Comparison of ENCODE assay signal across 13 cellular contexts in genomic region chr17:39082482-39082881, GRCh38.
DNase-seq lines count a peak whose midpoint lies in the region; ATAC-seq and TF ChIP-seq lines count a peak whose summit lies in the region.
"Had no signal": no experiment of that assay in that cellular context is flagged by ENCODE, and none has a peak within 500 bp of the region (broad histone marks: within the 10 kb centered on the region; RNA-seq: fewer than 3 reads in every experiment).

No MANE protein-coding gene starts in this region.

- 31 to 48% (median 43%) methylated on average over 1 of the region's 1 CpG for WGBS in psoas muscle, 3 donors

- H3K4me3 ChIP-seq in fibroblast of lung (replicated peaks in 1 of 4; ENCODE audit: control extremely low read depth in 1 of 4, insufficient read depth in 1 of 4, low read depth in 3 of 4, low read length in 4 of 4) (no peak overlapping the region), psoas muscle (no peak overlapping the region)
- H3K4me3 ChIP-seq: lower lobe of right lung had no signal

- DNase-seq in DMS 273 (lab: John Stamatoyannopoulos, UW; ENCODE audit: unreplicated experiment) (peak; percentile 61), NCI-H524 (lab: John Stamatoyannopoulos, UW) (peak; percentile 47 to 64), fibroblast of lung (ENCODE audit: low read depth in 2 of 2) (peak; percentile 54 to 59), psoas muscle (no peak), inferior parietal cortex (ENCODE audit: extremely low spot score) (no peak)
- DNase-seq: lower lobe of right lung; NCI-H2081 treated with DMSO at 0.1 percent for 48 hours; stimulated activated CD4-positive, alpha-beta T cell treated with anti-CD3 and anti-CD28 coated beads, Interleukin-1b, Interleukin-23, amount 100 ng/mL, for 48 hours had no signal

- peak in 3 of 4 donors; percentile 56 to 75 (median 63) for ATAC-seq in psoas muscle
- no peak for ATAC-seq in HG02884 (IDR thresholded peaks at IDR 0.05; ENCODE audit: unreplicated experiment)
- ATAC-seq in HG02981 (IDR thresholded peaks at IDR 0.05; ENCODE audit: unreplicated experiment) = no peak
- no peak for ATAC-seq in HG02970 (IDR thresholded peaks at IDR 0.05; ENCODE audit: low FRiP score, unreplicated experiment)
- ATAC-seq: activated CD4-positive, CD25-positive, alpha-beta regulatory T cell treated with anti-CD3 and anti-CD28 coated beads, Interleukin-2, amount 50 U/mL, for 24 hours had no signal

- H3K4me1 ChIP-seq in fibroblast of lung (ENCODE audit: control insufficient read depth, extremely low read depth, insufficient read depth, low read length) (peaks cover 10% of the 10 kb centered on the region), psoas muscle (peaks cover 15% of the 10 kb centered on the region)

- intact Hi-C loops in psoas muscle (cut with DNase I) = no loop called here

- H3K27me3 ChIP-seq in fibroblast of lung (ENCODE audit: control insufficient read depth, insufficient read depth, low read length) = peaks cover 14% of the 10 kb centered on the region
- no peaks in the 10 kb centered on the region for H3K27me3 ChIP-seq in psoas muscle (ENCODE audit: insufficient read depth in 3 of 3, low read length in 2 of 3)

- H3K9ac ChIP-seq in fibroblast of lung (ENCODE audit: insufficient read depth, low read length) = no peak overlapping the region

- H3K9me3 ChIP-seq in fibroblast of lung (ENCODE audit: control insufficient read depth, insufficient read depth, low read depth, low read length) = no peaks in the 10 kb centered on the region
- H3K9me3 ChIP-seq in psoas muscle = no peaks in the 10 kb centered on the region
- H3K9me3 ChIP-seq: lower lobe of right lung, neutrophil had no signal

- H3K36me3 ChIP-seq in fibroblast of lung (ENCODE audit: control insufficient read depth, insufficient read depth, low read length) = no peaks in the 10 kb centered on the region
- no peaks in the 10 kb centered on the region for H3K36me3 ChIP-seq in psoas muscle (ENCODE audit: insufficient read depth in 1 of 2, low read depth in 1 of 2)
- H3K36me3 ChIP-seq: lower lobe of right lung, neutrophil had no signal

- H2AFZ ChIP-seq in fibroblast of lung (ENCODE audit: low read length) = no peak overlapping the region

- H3K4me2 ChIP-seq in fibroblast of lung (ENCODE audit: extremely low read depth, insufficient read depth, low read length) = no peak overlapping the region

- TF ChIP-seq CTCF in fibroblast of lung (conservative IDR thresholded peaks at IDR 0.05 in 1 of 2, IDR thresholded peaks at IDR 0.05 in 1 of 2; ENCODE audit: low read depth in 1 of 2, low read length in 2 of 2) = no peak
- no peak for TF ChIP-seq CTCF in psoas muscle (IDR thresholded peaks at IDR 0.05)

- H3K27ac ChIP-seq in fibroblast of lung (ENCODE audit: insufficient read depth, low read length) (no peak overlapping the region), psoas muscle (no peak overlapping the region)
- H3K27ac ChIP-seq: neutrophil had no signal

- no peaks in the 10 kb centered on the region for H3K79me2 ChIP-seq in fibroblast of lung (ENCODE audit: control insufficient read depth, insufficient read depth, low read length)

- no peaks in the 10 kb centered on the region for H4K20me1 ChIP-seq in fibroblast of lung (ENCODE audit: control insufficient read depth, extremely low read depth, insufficient read depth, low read length)

Comparison
In these comparisons a context has a peak if more than half of its experiments do, and no peak if none do; other contexts are left out.
1. DNase-seq: peak in DMS 273 (single experiment), NCI-H524 (2 of 2) and fibroblast of lung (2 of 2); none in psoas muscle (0 of 2) and inferior parietal cortex (single experiment).
2. ATAC-seq: peak in psoas muscle (3 of 4); none in HG02884 (single experiment), HG02981 (single experiment) and HG02970 (single experiment).